In genomic region chr9:92158097-92158601, GRCh38 we compare ENCODE assay signal across 34 cellular contexts.
"Had no signal": no experiment of that assay in that cellular context is flagged by ENCODE, and none has a peak within 500 bp of the region (broad histone marks: within the 10 kb centered on the region; RNA-seq: fewer than 3 reads in every experiment).

No MANE protein-coding gene starts in this region.

- H3K4me3 ChIP-seq: cardiac muscle cell, PC-9 had no signal

- H3K27me3 ChIP-seq: cardiac muscle cell had no signal

- H3K36me3 ChIP-seq: cardiac muscle cell had no signal

- FAIRE-seq: RCC 7860 had no signal

- DNase-seq: activated CD4-positive, alpha-beta memory T cell treated with anti-CD3 and anti-CD28 coated beads, Interleukin-2, amount 10 ng/mL, durations not matched to agents 7 days and 5 days; activated CD4-positive, alpha-beta T cell treated with anti-CD3 and anti-CD28 coated beads for 1 hour; activated CD4-positive, alpha-beta T cell treated with anti-CD3 and anti-CD28 coated beads for 48 hours; activated CD4-positive, CD25-positive, alpha-beta regulatory T cell; activated CD8-positive, alpha-beta memory T cell treated with anti-CD3 and anti-CD28 coated beads for 24 hours; activated CD8-positive, alpha-beta memory T cell treated with anti-CD3 and anti-CD28 coated beads, Interleukin-2, amount 10 ng/mL, durations not matched to agents 7 days and 5 days; activated CD8-positive, alpha-beta memory T cell treated with anti-CD3 and anti-CD28 coated beads, Interleukin-2, amount 50 U/mL, for 48 hours; activated effector memory CD4-positive, alpha-beta T cell treated with Interleukin-2 at 50 U/mL for 16 hours; activated naive CD4-positive, alpha-beta T cell treated with anti-CD3 and anti-CD28 coated beads, Interleukin-2, amount 10 ng/mL, durations not matched to agents 7 days and 5 days; activated naive CD8-positive, alpha-beta T cell treated with anti-CD3 and anti-CD28 coated beads, Interleukin-2, amount 50 U/mL, for 24 hours; activated T-cell treated with anti-CD3 and anti-CD28 coated beads, Interleukin-2, amount 50 U/mL, for 48 hours; anterior cingulate cortex; Kasumi-1; KG1; MM.1S; MV-4-11; NCI-H1092; NCI-H1436 treated with DMSO at 0.1 percent for 48 hours; NCI-H1694 treated with DMSO at 0.1 percent for 48 hours; NCI-H2029; NCI-H2171; NCI-H510A; NCI-H526; NCI-H748 treated with DMSO at 0.1 percent for 48 hours; NK-92 treated with Interleukin-12 subunit alpha and Interleukin-12 subunit beta, amount 100 ng/mL, for 24 hours; PC-9; Right ventricle myocardium superior; SW 1271; T-helper 1 cell; T-helper 2 cell; T-helper 9 cell had no signal

- H3K27ac ChIP-seq: cardiac muscle cell, PC-9, VCaP had no signal
